In genomic region chr12:120231316-120232011, GRCh38 we compare ENCODE assay signal across 1 cellular context.
A peak's percentile ranks its signal among the peaks of the same experiment; 100 is the strongest.
TF ChIP-seq lines count a peak whose summit lies in the region.

No MANE protein-coding gene starts in this region.

TF ChIP-seq in H1, 55 proteins besides CTCF, POLR2A, EP300 and RAD21:
- TF ChIP-seq TAF1 (IDR thresholded peaks at IDR 0.05; ENCODE audit: low read depth, low read length) = 0 out of 2 replicates have a peak, but pooled peaks have one; percentile 41
- no peak for TF ChIP-seq GABPA (IDR thresholded peaks at IDR 0.05; ENCODE audit: borderline replicate concordance, insufficient read depth, low read length)
- TF ChIP-seq CHD2 (IDR thresholded peaks at IDR 0.05; ENCODE audit: low read length) = no peak
- no peak for TF ChIP-seq KDM4A (IDR thresholded peaks at IDR 0.05; ENCODE audit: low read depth, low read length, severe bottlenecking)
- no peak; the same call in 1 of the 2 replicates for TF ChIP-seq RBBP5 (IDR thresholded peaks at IDR 0.05; ENCODE audit: borderline replicate concordance, low read depth, low read length)
- no peak for TF ChIP-seq SIRT6 (IDR thresholded peaks at IDR 0.05; ENCODE audit: low read length)
- no peak for TF ChIP-seq SP2 (IDR thresholded peaks at IDR 0.05; ENCODE audit: low read length)
- TF ChIP-seq JUND (IDR thresholded peaks at IDR 0.05; ENCODE audit: low read length) = peak; percentile 80; the same call in 1 of the 2 replicates
- TF ChIP-seq CEBPB (IDR thresholded peaks at IDR 0.05; ENCODE audit: low read depth, low read length) = no peak
- TF ChIP-seq CBX8 (IDR thresholded peaks at IDR 0.05; ENCODE audit: borderline replicate concordance, low read depth, low read length) = no peak
- TF ChIP-seq EGR1 (IDR thresholded peaks at IDR 0.05; ENCODE audit: borderline replicate concordance, low read depth, low read length) = peak; percentile 41; the same call in 1 of the 2 replicates
- TF ChIP-seq POLR2AphosphoS5 (IDR thresholded peaks at IDR 0.05; ENCODE audit: low read depth, low read length) = peak; percentile 58
- TF ChIP-seq JUN (IDR thresholded peaks at IDR 0.05; ENCODE audit: low read depth, low read length) = 0 out of 2 replicates have a peak, but pooled peaks have one; percentile 32
- TF ChIP-seq BRCA1 (IDR thresholded peaks at IDR 0.05; ENCODE audit: low read depth, low read length) = no peak
- no peak for TF ChIP-seq YY1 (IDR thresholded peaks at IDR 0.05; ENCODE audit: low read depth, low read length)
- no peak for TF ChIP-seq TCF12 (IDR thresholded peaks at IDR 0.05; ENCODE audit: low read depth, low read length)
- TF ChIP-seq ZNF274 (IDR thresholded peaks at IDR 0.05; ENCODE audit: borderline replicate concordance, extremely low read depth, low read length) = no peak
- peak; percentile 58 for TF ChIP-seq BACH1 (IDR thresholded peaks at IDR 0.05; ENCODE audit: low read length)
- TF ChIP-seq TEAD4 (IDR thresholded peaks at IDR 0.05; ENCODE audit: low read depth, low read length) = no peak
- no peak for TF ChIP-seq SP4 (IDR thresholded peaks at IDR 0.05; ENCODE audit: low read length)
- TF ChIP-seq SIN3A (conservative IDR thresholded peaks at IDR 0.05 in 1 of 2, IDR thresholded peaks at IDR 0.05 in 1 of 2; ENCODE audit: low read depth in 1 of 2, low read length in 2 of 2) = no peak
- TF ChIP-seq GTF2F1 (IDR thresholded peaks at IDR 0.05; ENCODE audit: borderline replicate concordance, low read depth, low read length) = no peak
- TF ChIP-seq HDAC6 (IDR thresholded peaks at IDR 0.05; ENCODE audit: low read depth, low read length) = no peak
- peak; percentile 20 for TF ChIP-seq TAF7 (optimal IDR thresholded peaks at IDR 0.05; ENCODE audit: borderline replicate concordance, low read depth, low read length)
- no peak for TF ChIP-seq ASH2L (IDR thresholded peaks at IDR 0.05; ENCODE audit: low read length)
- TF ChIP-seq USF2 (IDR thresholded peaks at IDR 0.05; ENCODE audit: low read length) = no peak
- TF ChIP-seq MAFK (IDR thresholded peaks at IDR 0.05; ENCODE audit: low read depth, low read length) = peak; percentile 39; the same call in 1 of the 2 replicates
- no peak for TF ChIP-seq POU5F1 (IDR thresholded peaks at IDR 0.05; ENCODE audit: low read depth, low read length)
- no peak for TF ChIP-seq SIX5 (IDR thresholded peaks at IDR 0.05; ENCODE audit: low read depth, low read length)
- no peak for TF ChIP-seq SRF (IDR thresholded peaks at IDR 0.05; ENCODE audit: low read depth, low read length)
- TF ChIP-seq ATF3 (IDR thresholded peaks at IDR 0.05; ENCODE audit: insufficient read depth, low read depth, low read length) = no peak
- no peak for TF ChIP-seq HDAC2 (IDR thresholded peaks at IDR 0.05; ENCODE audit: borderline replicate concordance in 1 of 2, low read depth in 2 of 2, low read length in 2 of 2)
- no peak for TF ChIP-seq RNF2 (IDR thresholded peaks at IDR 0.05; ENCODE audit: borderline replicate concordance, low read depth, low read length, missing control alignments, poor library complexity, severe bottlenecking)
- no peak for TF ChIP-seq PHF8 (conservative IDR thresholded peaks at IDR 0.05; ENCODE audit: low read depth, low read length)
